21 cellular contexts compared by ENCODE assay signal in genomic region chr2:30466216-30466615, GRCh38.
"Had no signal": no experiment of that assay in that cellular context is flagged by ENCODE, and none has a peak within 500 bp of the region (broad histone marks: within the 10 kb centered on the region; RNA-seq: fewer than 3 reads in every experiment).

No MANE protein-coding gene starts in this region.

- H3K9me3 ChIP-seq: sigmoid colon, upper lobe of right lung had no signal

- DNase-seq: activated CD4-positive, alpha-beta memory T cell treated with anti-CD3 and anti-CD28 coated beads for 36 hours; activated CD4-positive, alpha-beta T cell treated with anti-CD3 and anti-CD28 coated beads for 48 hours; activated effector memory CD4-positive, alpha-beta T cell treated with anti-CD3 and anti-CD28 coated beads, Interleukin-2, amount 50 U/mL, for 16 hours; brain microvascular endothelial cell; caudate nucleus; effector CD4-positive, alpha-beta T cell; erythroblast; foreskin fibroblast; heart right ventricle; left colon; mesenchymal stem cell; naive B cell; retina; sigmoid colon; stimulated activated CD4-positive, alpha-beta T cell treated with anti-CD3 and anti-CD28 coated beads, Interleukin-2, amount 100 ng/mL, for 48 hours; stimulated activated CD8-positive, alpha-beta memory T cell treated with anti-CD3 and anti-CD28 coated beads, Interleukin-4, amount 100 ng/mL, for 48 hours; stimulated activated naive CD4-positive, alpha-beta T cell; upper lobe of right lung had no signal

- H3K27me3 Mint-ChIP-seq: activated CD4-positive, alpha-beta memory T cell treated with anti-CD3 and anti-CD28 coated beads for 36 hours; dendritic cell treated with granulocyte-macrophage colony-stimulating factor and Interleukin-4, amounts not matched to agents 40 ng/mL and 50 ng/mL, for 4 days; naive B cell; progenitor cell of endocrine pancreas had no signal

- ATAC-seq: activated naive CD4-positive, alpha-beta T cell treated with anti-CD3 and anti-CD28 coated beads, Interleukin-2, amount 50 U/mL, for 72 hours; heart right ventricle; left colon; upper lobe of right lung had no signal

- H3K27ac Mint-ChIP-seq: activated CD4-positive, alpha-beta memory T cell treated with anti-CD3 and anti-CD28 coated beads for 36 hours; activated naive CD4-positive, alpha-beta T cell treated with anti-CD3 and anti-CD28 coated beads, Interleukin-2, amount 50 U/mL, for 72 hours; dendritic cell treated with granulocyte-macrophage colony-stimulating factor and Interleukin-4, amounts not matched to agents 40 ng/mL and 50 ng/mL, for 4 days had no signal

- H3K9me3 Mint-ChIP-seq: dendritic cell treated with granulocyte-macrophage colony-stimulating factor and Interleukin-4, amounts not matched to agents 40 ng/mL and 50 ng/mL, for 4 days had no signal

- H3K4me3 Mint-ChIP-seq: activated CD4-positive, alpha-beta memory T cell treated with anti-CD3 and anti-CD28 coated beads for 36 hours; dendritic cell treated with granulocyte-macrophage colony-stimulating factor and Interleukin-4, amounts not matched to agents 40 ng/mL and 50 ng/mL, for 4 days; naive B cell had no signal
